In the genomic region with DNA sequence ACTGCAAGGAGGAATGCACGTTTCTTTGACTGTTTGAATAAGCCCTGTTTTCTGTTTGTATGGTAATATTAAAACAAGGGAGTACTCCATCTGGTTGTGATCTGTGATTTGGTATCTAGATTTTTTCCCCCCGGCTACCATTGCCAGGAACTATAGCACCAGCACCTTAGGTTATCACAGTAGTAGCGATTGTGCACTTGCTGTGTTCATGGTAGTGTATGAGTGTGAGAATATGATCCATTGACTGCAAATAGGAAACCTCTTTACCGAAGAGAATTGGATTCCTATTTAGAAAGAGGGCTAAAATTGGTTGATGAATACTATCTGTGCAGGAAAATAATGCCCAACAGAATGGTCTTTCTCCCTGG, we compare ENCODE assay signal across 11 cellular contexts.
DNase-seq lines count a peak whose midpoint lies in the region.
"Had no signal": no experiment of that assay in that cellular context is flagged by ENCODE, and none has a peak within 500 bp of the region (broad histone marks: within the 10 kb centered on the region; RNA-seq: fewer than 3 reads in every experiment).

No MANE protein-coding gene starts in this region.

- peak overlapping the region; percentile 91 for H3K4me2 ChIP-seq in mesenchymal stem cell (ENCODE audit: low read length, poor library complexity, severe bottlenecking)

- no peak overlapping the region for H2AK5ac ChIP-seq in mesenchymal stem cell (ENCODE audit: low read length, severe bottlenecking)

- peak overlapping the region; percentile 73; the same call in 1 of the 2 replicates for H3K4me3 ChIP-seq in ACC112 (ENCODE audit: low read depth, low read length)
- peak overlapping the region; percentile 58 for H3K4me3 ChIP-seq in HAP-1
- H3K4me3 ChIP-seq in mesenchymal stem cell (ENCODE audit: insufficient read depth in 1 of 2, low read depth in 1 of 2, low read length in 2 of 2), result peak overlapping the region in 1 of 2 experiments; percentile 79
- H3K4me3 ChIP-seq: lung had no signal

- peaks cover 47% of the 10 kb centered on the region for H3K27me3 Mint-ChIP-seq in activated T-helper 2 cell treated with anti-CD3 and anti-CD28 coated beads, Interferon-gamma antibody, Interleukin-2, Interleukin-4, amounts not matched to agents 10 μg/mL and 5 μg/mL and 100 μg/mL, durations not matched to agents 14 hours and 24 hours and 36 hours (ENCODE audit: low read depth)

- H3K4me1 ChIP-seq in ACC112 (ENCODE audit: control insufficient read depth, insufficient read depth, low read length, unreplicated experiment) (no peaks in the 10 kb centered on the region), HAP-1 (peaks cover 16% of the 10 kb centered on the region), mesenchymal stem cell (ENCODE audit: control insufficient read depth, insufficient read depth, low read depth, low read length) (peaks cover 13% of the 10 kb centered on the region)

- H3K27ac ChIP-seq in ACC112 (ENCODE audit: low read depth, low read length) (no peak overlapping the region), mesenchymal stem cell (ENCODE audit: low read length, poor library complexity, severe bottlenecking) (no peak overlapping the region)

- no peaks in the 10 kb centered on the region for H3K79me2 ChIP-seq in ACC112 (ENCODE audit: control insufficient read depth, insufficient read depth, low read length, unreplicated experiment)

- peaks cover 16% of the 10 kb centered on the region for H3K4me1 Mint-ChIP-seq in activated T-helper 2 cell treated with anti-CD3 and anti-CD28 coated beads, Interferon-gamma antibody, Interleukin-2, Interleukin-4, amounts not matched to agents 10 μg/mL and 5 μg/mL and 100 μg/mL, durations not matched to agents 14 hours and 24 hours and 36 hours (ENCODE audit: low read depth)

- H4K91ac ChIP-seq in mesenchymal stem cell (ENCODE audit: low read length), result no peak overlapping the region

- no peak overlapping the region for H2BK15ac ChIP-seq in mesenchymal stem cell (ENCODE audit: low read depth, poor library complexity, severe bottlenecking)

- no peak overlapping the region for H3K9ac ChIP-seq in mesenchymal stem cell (ENCODE audit: low read length)

- intact Hi-C loops in activated T-helper 2 cell treated with anti-CD3 and anti-CD28 coated beads, Interferon-gamma antibody, Interleukin-2, Interleukin-4, amounts not matched to agents 10 μg/mL and 5 μg/mL and 100 μg/mL, durations not matched to agents 14 hours and 24 hours and 36 hours (cut with micrococcal nuclease), result loop anchor here (10.0 kb wide), 1 partner anchor 58 kb away; no protein-coding TSS in a partner anchor

- in situ Hi-C loops in HAP-1 (cut with MboI; ENCODE audit: low sequenced_read_pairs), result no loop called here

- H3K14ac ChIP-seq in mesenchymal stem cell (ENCODE audit: low read length in 2 of 2), result no peak overlapping the region

- no peak overlapping the region for H3K4ac ChIP-seq in mesenchymal stem cell (ENCODE audit: low read depth in 1 of 2, low read length in 2 of 2)

- peaks cover 44% of the 10 kb centered on the region for H3K27me3 ChIP-seq in ACC112 (ENCODE audit: insufficient read depth, low read length)
- H3K27me3 ChIP-seq in HAP-1 (ENCODE audit: low read depth), result no peaks in the 10 kb centered on the region
- peaks cover 29 to 33% of the 10 kb centered on the region in 2 experiments for H3K27me3 ChIP-seq in mesenchymal stem cell (ENCODE audit: control insufficient read depth in 1 of 2, insufficient read depth in 1 of 2, low read length in 2 of 2)
- H3K27me3 ChIP-seq: adrenal gland had no signal

- DNase-seq in HAP-1 (ENCODE audit: low spot score in 2 of 2) (peak in 1 of 2 experiments; percentile 40), mesenchymal stem cell (no peak), anterior cingulate cortex (lab: John Stamatoyannopoulos, UW) (no peak), HUDEP-2 (lab: John Stamatoyannopoulos, UW; ENCODE audit: unreplicated experiment in 76 of 76) (no peak), mesenteric fat pad (ENCODE audit: low spot score) (no peak)
- DNase-seq in activated T-helper 2 cell treated with anti-CD3 and anti-CD28 coated beads, Interferon-gamma antibody, Interleukin-2, Interleukin-4, amounts not matched to agents 10 μg/mL and 5 μg/mL and 100 μg/mL, durations not matched to agents 14 hours and 24 hours and 36 hours (ENCODE audit: low spot score), result no peak
- DNase-seq in stimulated activated CD4-positive, alpha-beta T cell treated with anti-CD3 and anti-CD28 coated beads, Interleukin-2, amount 100 ng/mL, for 24 hours, result no peak
- DNase-seq: DND-41 had no signal

- H2AFZ ChIP-seq in ACC112 (ENCODE audit: low read length, unreplicated experiment) (no peak overlapping the region), mesenchymal stem cell (ENCODE audit: low read depth, low read length) (no peak overlapping the region)

- H3K18ac ChIP-seq in mesenchymal stem cell (ENCODE audit: low read depth in 1 of 2, low read length in 2 of 2), result no peak overlapping the region

- WGBS in mesenchymal stem cell, result 6% methylated on average over 3 of the region's 4 CpGs

- no peaks in the 10 kb centered on the region for H3K36me3 Mint-ChIP-seq in activated T-helper 2 cell treated with anti-CD3 and anti-CD28 coated beads, Interferon-gamma antibody, Interleukin-2, Interleukin-4, amounts not matched to agents 10 μg/mL and 5 μg/mL and 100 μg/mL, durations not matched to agents 14 hours and 24 hours and 36 hours (ENCODE audit: low read depth)

- H2BK120ac ChIP-seq in mesenchymal stem cell (ENCODE audit: low read depth, low read length), result no peak overlapping the region

- no peak overlapping the region for H2BK12ac ChIP-seq in mesenchymal stem cell (ENCODE audit: low read length in 2 of 2)

- H3K4me3 Mint-ChIP-seq in activated T-helper 2 cell treated with anti-CD3 and anti-CD28 coated beads, Interferon-gamma antibody, Interleukin-2, Interleukin-4, amounts not matched to agents 10 μg/mL and 5 μg/mL and 100 μg/mL, durations not matched to agents 14 hours and 24 hours and 36 hours (ENCODE audit: low read depth), result peak overlapping the region; percentile 92

- H3K36me3 ChIP-seq in ACC112 (ENCODE audit: insufficient read depth, low read length) (no peaks in the 10 kb centered on the region), HAP-1 (replicated peaks) (no peaks in the 10 kb centered on the region), mesenchymal stem cell (ENCODE audit: control insufficient read depth in 1 of 2, insufficient read depth in 2 of 2, low read depth in 1 of 2, low read length in 2 of 2) (no peaks in the 10 kb centered on the region)
- H3K36me3 ChIP-seq: adrenal gland had no signal

- no peak overlapping the region for H4K8ac ChIP-seq in mesenchymal stem cell (ENCODE audit: low read length)

- H3K9me3 ChIP-seq in HAP-1 (no peaks in the 10 kb centered on the region), mesenchymal stem cell (ENCODE audit: control insufficient read depth, low read length) (no peaks in the 10 kb centered on the region)
- H3K9me3 ChIP-seq: adrenal gland had no signal

- H3K79me1 ChIP-seq in mesenchymal stem cell (replicated peaks; ENCODE audit: low read length, poor library complexity, severe bottlenecking), result no peaks in the 10 kb centered on the region

- no peak overlapping the region for H2BK5ac ChIP-seq in mesenchymal stem cell (ENCODE audit: low read depth, low read length, poor library complexity, severe bottlenecking)

- peak overlapping the region in 1 of 2 experiments; percentile 80 for H3K23ac ChIP-seq in mesenchymal stem cell (ENCODE audit: low read length in 2 of 2)

- H3K9me3 Mint-ChIP-seq in activated T-helper 2 cell treated with anti-CD3 and anti-CD28 coated beads, Interferon-gamma antibody, Interleukin-2, Interleukin-4, amounts not matched to agents 10 μg/mL and 5 μg/mL and 100 μg/mL, durations not matched to agents 14 hours and 24 hours and 36 hours, result no peaks in the 10 kb centered on the region

- no peak overlapping the region for H3K27ac Mint-ChIP-seq in activated T-helper 2 cell treated with anti-CD3 and anti-CD28 coated beads, Interferon-gamma antibody, Interleukin-2, Interleukin-4, amounts not matched to agents 10 μg/mL and 5 μg/mL and 100 μg/mL, durations not matched to agents 14 hours and 24 hours and 36 hours
